ENCODE assay signal across 40 cellular contexts in the genomic region with DNA sequence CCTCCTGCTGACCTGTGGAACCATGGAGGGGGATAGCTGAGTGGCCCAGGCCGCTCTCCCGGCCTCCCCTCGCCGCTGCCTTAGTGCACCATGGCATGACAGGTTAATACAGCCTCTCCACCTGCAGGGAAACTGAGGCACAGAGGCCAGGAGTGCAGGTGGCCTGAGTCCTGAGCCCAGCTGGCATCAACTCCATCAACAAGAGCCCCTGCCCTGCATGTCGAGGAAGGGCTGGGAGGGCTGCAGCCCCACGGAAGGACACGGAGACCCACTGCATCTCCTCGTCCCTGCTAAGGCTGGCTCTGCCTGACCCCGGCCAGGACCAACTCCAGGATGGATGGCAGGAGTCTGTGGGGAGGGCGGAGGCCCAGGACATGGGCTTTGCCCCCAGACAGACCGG. TPM values are rescaled to one million over a fixed set of nuclear protein-coding genes. Genes with fewer than 3 reads are reported as not detected.
"Had no signal": no experiment of that assay in that cellular context is flagged by ENCODE, and none has a peak within 500 bp of the region (broad histone marks: within the 10 kb centered on the region; RNA-seq: fewer than 3 reads in every experiment).

No MANE protein-coding gene starts in this region.

- H3K9me3 Mint-ChIP-seq: activated naive CD4-positive, alpha-beta T cell treated with anti-CD3 and anti-CD28 coated beads for 36 hours; activated naive CD4-positive, alpha-beta T cell treated with anti-CD3 and anti-CD28 coated beads, Interleukin-2, amount 10 ng/mL, durations not matched to agents 7 days and 5 days; activated naive CD4-positive, alpha-beta T cell treated with anti-CD3 and anti-CD28 coated beads, Interleukin-2, amount 50 U/mL, for 24 hours; activated naive CD4-positive, alpha-beta T cell treated with anti-CD3 and anti-CD28 coated beads, Interleukin-2, amount 50 U/mL, for 72 hours; activated naive CD8-positive, alpha-beta T cell treated with anti-CD3 and anti-CD28 coated beads, Interleukin-2, amount 10 ng/mL, durations not matched to agents 7 days and 5 days; activated T-cell treated with anti-CD3 and anti-CD28 coated beads, Interleukin-2, amount 50 U/mL, for 24 hours; activated T-cell treated with anti-CD3 and anti-CD28 coated beads, Interleukin-2, amount 50 U/mL, for 4 hours; activated T-cell treated with anti-CD3 and anti-CD28 coated beads, Interleukin-2, amount 50 U/mL, for 72 hours; activated T-helper 1 cell treated with anti-CD3 and anti-CD28 coated beads, Interleukin-12 subunit alpha, Interleukin-12 subunit beta, Interleukin-2, Interleukin-4 antibody, amounts not matched to agents 30 ng/mL and 10 ng/mL and 1 ng/mL, durations not matched to agents 14 hours and 24 hours and 36 hours; activated T-helper 17 cell treated with anti-CD3 and anti-CD28 coated beads, Interleukin-2, amount 50 U/mL, for 72 hours; activated T-helper 2 cell treated with anti-CD3 and anti-CD28 coated beads, Interferon-gamma antibody, Interleukin-2, Interleukin-4, amounts not matched to agents 10 μg/mL and 5 μg/mL and 100 μg/mL, durations not matched to agents 14 hours and 24 hours and 36 hours; central memory CD8-positive, alpha-beta T cell had no signal

- H3K9me3 ChIP-seq: adrenal gland, ascending aorta, body of pancreas, breast epithelium had no signal

- H3K4me1 ChIP-seq: adrenal gland, ascending aorta, breast epithelium had no signal

- H3K27me3 ChIP-seq: ascending aorta, body of pancreas, cardiac muscle cell had no signal

- H3K36me3 ChIP-seq: adrenal gland, ascending aorta, brain microvascular endothelial cell, breast epithelium, cardiac muscle cell had no signal

- H3K27ac Mint-ChIP-seq: activated naive CD4-positive, alpha-beta T cell treated with anti-CD3 and anti-CD28 coated beads for 36 hours; activated naive CD4-positive, alpha-beta T cell treated with anti-CD3 and anti-CD28 coated beads, Interleukin-2, amount 10 ng/mL, durations not matched to agents 7 days and 5 days; activated naive CD4-positive, alpha-beta T cell treated with anti-CD3 and anti-CD28 coated beads, Interleukin-2, amount 50 U/mL, for 24 hours; activated naive CD4-positive, alpha-beta T cell treated with anti-CD3 and anti-CD28 coated beads, Interleukin-2, amount 50 U/mL, for 72 hours; activated naive CD8-positive, alpha-beta T cell; activated naive CD8-positive, alpha-beta T cell treated with anti-CD3 and anti-CD28 coated beads, Interleukin-2, amount 10 ng/mL, durations not matched to agents 7 days and 5 days; activated T-cell treated with anti-CD3 and anti-CD28 coated beads, Interleukin-2, amount 50 U/mL, for 24 hours; activated T-cell treated with anti-CD3 and anti-CD28 coated beads, Interleukin-2, amount 50 U/mL, for 72 hours; activated T-helper 1 cell treated with anti-CD3 and anti-CD28 coated beads, Interleukin-12 subunit alpha, Interleukin-12 subunit beta, Interleukin-2, Interleukin-4 antibody, amounts not matched to agents 30 ng/mL and 10 ng/mL and 1 ng/mL, durations not matched to agents 14 hours and 24 hours and 36 hours; activated T-helper 17 cell treated with anti-CD3 and anti-CD28 coated beads, Interleukin-2, amount 50 U/mL, for 72 hours; activated T-helper 2 cell treated with anti-CD3 and anti-CD28 coated beads, Interferon-gamma antibody, Interleukin-2, Interleukin-4, amounts not matched to agents 10 μg/mL and 5 μg/mL and 100 μg/mL, durations not matched to agents 14 hours and 24 hours and 36 hours; brain had no signal

- H3K27ac ChIP-seq: adrenal gland, ascending aorta, body of pancreas, brain microvascular endothelial cell, breast epithelium, cardiac muscle cell had no signal

- FAIRE-seq: astrocyte, bronchial epithelial cell had no signal

- H3K36me3 Mint-ChIP-seq: activated naive CD4-positive, alpha-beta T cell treated with anti-CD3 and anti-CD28 coated beads, Interleukin-2, amount 10 ng/mL, durations not matched to agents 7 days and 5 days; activated naive CD4-positive, alpha-beta T cell treated with anti-CD3 and anti-CD28 coated beads, Interleukin-2, amount 50 U/mL, for 24 hours; activated naive CD4-positive, alpha-beta T cell treated with anti-CD3 and anti-CD28 coated beads, Interleukin-2, amount 50 U/mL, for 72 hours; activated naive CD8-positive, alpha-beta T cell; activated naive CD8-positive, alpha-beta T cell treated with anti-CD3 and anti-CD28 coated beads, Interleukin-2, amount 10 ng/mL, durations not matched to agents 7 days and 5 days; brain had no signal

- H3K4me3 Mint-ChIP-seq: activated naive CD4-positive, alpha-beta T cell treated with anti-CD3 and anti-CD28 coated beads for 36 hours; activated naive CD4-positive, alpha-beta T cell treated with anti-CD3 and anti-CD28 coated beads, Interleukin-2, amount 10 ng/mL, durations not matched to agents 7 days and 5 days; activated naive CD4-positive, alpha-beta T cell treated with anti-CD3 and anti-CD28 coated beads, Interleukin-2, amount 50 U/mL, for 24 hours; activated naive CD8-positive, alpha-beta T cell; activated naive CD8-positive, alpha-beta T cell treated with anti-CD3 and anti-CD28 coated beads, Interleukin-2, amount 10 ng/mL, durations not matched to agents 7 days and 5 days; activated T-cell treated with anti-CD3 and anti-CD28 coated beads, Interleukin-2, amount 50 U/mL, for 24 hours; activated T-cell treated with anti-CD3 and anti-CD28 coated beads, Interleukin-2, amount 50 U/mL, for 4 hours; activated T-cell treated with anti-CD3 and anti-CD28 coated beads, Interleukin-2, amount 50 U/mL, for 72 hours; activated T-helper 1 cell treated with anti-CD3 and anti-CD28 coated beads, Interleukin-12 subunit alpha, Interleukin-12 subunit beta, Interleukin-2, Interleukin-4 antibody, amounts not matched to agents 30 ng/mL and 10 ng/mL and 1 ng/mL, durations not matched to agents 14 hours and 24 hours and 36 hours; activated T-helper 17 cell treated with anti-CD3 and anti-CD28 coated beads, Interleukin-2, amount 50 U/mL, for 72 hours; brain; central memory CD8-positive, alpha-beta T cell had no signal

- H3K4me1 Mint-ChIP-seq: activated naive CD4-positive, alpha-beta T cell treated with anti-CD3 and anti-CD28 coated beads, Interleukin-2, amount 10 ng/mL, durations not matched to agents 7 days and 5 days; activated naive CD4-positive, alpha-beta T cell treated with anti-CD3 and anti-CD28 coated beads, Interleukin-2, amount 50 U/mL, for 24 hours; activated naive CD8-positive, alpha-beta T cell treated with anti-CD3 and anti-CD28 coated beads, Interleukin-2, amount 10 ng/mL, durations not matched to agents 7 days and 5 days; activated T-helper 17 cell treated with anti-CD3 and anti-CD28 coated beads, Interleukin-2, amount 50 U/mL, for 72 hours; central memory CD8-positive, alpha-beta T cell had no signal

- DNase-seq: activated effector memory CD4-positive, alpha-beta T cell treated with anti-CD3 and anti-CD28 coated beads, Interleukin-2, amount 50 U/mL, for 16 hours; activated effector memory CD4-positive, alpha-beta T cell treated with Interleukin-2 at 50 U/mL for 16 hours; activated gamma-delta T cell; activated gamma-delta T cell treated with Interleukin-2 at 50 U/mL for 16 hours; activated naive CD4-positive, alpha-beta T cell; activated naive CD4-positive, alpha-beta T cell treated with anti-CD3 and anti-CD28 coated beads for 36 hours; activated naive CD4-positive, alpha-beta T cell treated with anti-CD3 and anti-CD28 coated beads, Interleukin-2, amount 10 ng/mL, durations not matched to agents 7 days and 5 days; activated naive CD4-positive, alpha-beta T cell treated with anti-CD3 and anti-CD28 coated beads, Interleukin-2, amount 50 U/mL, for 16 hours; activated naive CD4-positive, alpha-beta T cell treated with Interleukin-2 at 50 U/mL for 16 hours; activated naive CD8-positive, alpha-beta T cell treated with anti-CD3 and anti-CD28 coated beads, Interleukin-2, amount 10 ng/mL, durations not matched to agents 7 days and 5 days; activated T-cell treated with anti-CD3 and anti-CD28 coated beads for 4 hours; activated T-cell treated with anti-CD3 and anti-CD28 coated beads, Interleukin-2, amount 50 U/mL, for 1 hour; activated T-cell treated with anti-CD3 and anti-CD28 coated beads, Interleukin-2, amount 50 U/mL, for 24 hours; activated T-cell treated with anti-CD3 and anti-CD28 coated beads, Interleukin-2, amount 50 U/mL, for 4 hours; activated T-cell treated with anti-CD3 and anti-CD28 coated beads, Interleukin-2, amount 50 U/mL, for 48 hours; activated T-cell treated with anti-CD3 and anti-CD28 coated beads, Interleukin-2, amount 50 U/mL, for 72 hours; adrenal gland; amniotic stem cell; amygdala; anterior cingulate cortex; aorta; body of pancreas; brain microvascular endothelial cell; caudate nucleus; central memory CD4-positive, alpha-beta T cell; cerebellar nuclear complex had no signal

- H3K27me3 Mint-ChIP-seq: activated naive CD4-positive, alpha-beta T cell treated with anti-CD3 and anti-CD28 coated beads, Interleukin-2, amount 50 U/mL, for 24 hours; activated naive CD8-positive, alpha-beta T cell treated with anti-CD3 and anti-CD28 coated beads, Interleukin-2, amount 10 ng/mL, durations not matched to agents 7 days and 5 days had no signal

- ATAC-seq: activated naive CD4-positive, alpha-beta T cell treated with anti-CD3 and anti-CD28 coated beads, Interleukin-2, amount 50 U/mL, for 72 hours; activated T-cell treated with anti-CD3 and anti-CD28 coated beads, Interleukin-2, amount 50 U/mL, for 4 hours; activated T-cell treated with anti-CD3 and anti-CD28 coated beads, Interleukin-2, amount 50 U/mL, for 72 hours; activated T-helper 17 cell treated with anti-CD3 and anti-CD28 coated beads, Interleukin-2, amount 50 U/mL, for 72 hours; body of pancreas had no signal

- H3K4me3 ChIP-seq: adrenal gland, ascending aorta, body of pancreas, breast epithelium, cardiac muscle cell had no signal

RNA-seq across cellular contexts. Expression of a gene that starts 27.2 kb away (rescaled TPM):
- total RNA-seq: activated naive CD4-positive, alpha-beta T cell treated with anti-CD3 and anti-CD28 coated beads for 36 hours; activated naive CD8-positive, alpha-beta T cell treated with anti-CD3 and anti-CD28 coated beads, Interleukin-2, amount 10 ng/mL, durations not matched to agents 7 days and 5 days; activated T-cell treated with anti-CD3 and anti-CD28 coated beads, Interleukin-2, amount 50 U/mL, for 72 hours; activated T-helper 1 cell treated with anti-CD3 and anti-CD28 coated beads, Interleukin-12 subunit alpha, Interleukin-12 subunit beta, Interleukin-2, Interleukin-4 antibody, amounts not matched to agents 30 ng/mL and 10 ng/mL and 1 ng/mL, durations not matched to agents 14 hours and 24 hours and 36 hours; activated T-helper 2 cell treated with anti-CD3 and anti-CD28 coated beads, Interferon-gamma antibody, Interleukin-2, Interleukin-4, amounts not matched to agents 10 μg/mL and 5 μg/mL and 100 μg/mL, durations not matched to agents 14 hours and 24 hours and 36 hours; aorta; breast epithelium; bronchial epithelial cell; chondrocyte had no signal
- polyA plus RNA-seq: aorta had no signal
